1 cellular context compared by ENCODE assay signal in the genomic region with DNA sequence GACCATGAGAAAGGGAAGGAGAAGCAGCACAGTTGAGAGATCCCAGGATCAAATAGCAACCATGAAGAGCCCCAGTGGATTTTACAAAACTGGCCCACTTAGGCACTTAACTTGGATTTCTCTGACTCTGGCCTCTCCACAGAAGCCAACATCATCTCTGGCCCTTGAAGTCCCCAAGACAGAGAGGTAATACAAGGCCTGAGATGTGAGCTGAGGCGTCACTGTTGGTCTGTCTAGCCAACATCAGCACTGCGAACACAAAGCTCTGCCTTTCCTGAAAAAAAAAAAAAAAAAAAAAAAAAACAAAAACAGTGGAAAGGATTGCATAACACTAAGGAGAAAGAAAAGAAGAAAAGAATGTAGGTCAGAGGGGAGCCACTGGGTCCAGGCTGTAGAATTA.
TF ChIP-seq lines count a peak whose summit lies in the region.

No MANE protein-coding gene starts in this region.

TF ChIP-seq in H1, 55 proteins besides CTCF, POLR2A, EP300 and RAD21:
- TF ChIP-seq CEBPB (IDR thresholded peaks at IDR 0.05; ENCODE audit: low read depth, low read length), result peak; percentile 65
- no peak for TF ChIP-seq TBP (IDR thresholded peaks at IDR 0.05; ENCODE audit: low read depth, low read length)
